In the genomic region with DNA sequence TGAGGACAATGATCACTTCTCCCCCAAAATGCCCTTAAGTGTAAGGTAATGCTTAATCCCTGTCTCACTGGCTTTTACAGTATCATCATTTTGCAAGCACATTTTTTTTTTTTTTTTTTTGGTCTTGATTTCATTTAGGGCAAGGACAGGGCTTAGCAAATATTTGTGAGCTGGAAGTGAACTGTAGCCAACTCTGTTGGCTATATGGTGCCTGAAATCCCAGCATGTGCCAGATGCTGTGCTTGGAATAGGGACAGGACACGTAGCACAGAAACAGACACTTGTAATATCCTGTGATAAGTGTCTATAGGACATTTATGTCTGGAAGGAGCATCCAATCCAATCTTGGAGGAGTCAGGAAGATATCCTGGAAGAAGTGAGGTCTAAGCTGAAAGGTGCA, we compare ENCODE assay signal across 21 cellular contexts.
"Had no signal": no experiment of that assay in that cellular context is flagged by ENCODE, and none has a peak within 500 bp of the region (broad histone marks: within the 10 kb centered on the region; RNA-seq: fewer than 3 reads in every experiment).

No MANE protein-coding gene starts in this region.

- H3K9me3 Mint-ChIP-seq: activated B cell treated with CpG ODN at 0.5 μM for 24 hours; activated CD8-positive, alpha-beta T cell treated with anti-CD3 and anti-CD28 coated beads for 36 hours; activated naive CD8-positive, alpha-beta T cell treated with anti-CD3 and anti-CD28 coated beads, Interleukin-2, amount 10 ng/mL, durations not matched to agents 7 days and 5 days; activated T-cell treated with anti-CD3 and anti-CD28 coated beads, Interleukin-2, amount 50 U/mL, for 24 hours; activated T-helper 2 cell treated with anti-CD3 and anti-CD28 coated beads, Interferon-gamma antibody, Interleukin-2, Interleukin-4, amounts not matched to agents 10 μg/mL and 5 μg/mL and 100 μg/mL, durations not matched to agents 14 hours and 24 hours and 36 hours; nephron progenitor cell had no signal

- H3K9me3 ChIP-seq: colonic mucosa, stomach, vagina had no signal

- ATAC-seq: activated CD8-positive, alpha-beta T cell treated with anti-CD3 and anti-CD28 coated beads for 36 hours; left colon had no signal

- H3K27ac ChIP-seq: colonic mucosa, stomach, vagina had no signal

- H3K27ac Mint-ChIP-seq: activated B cell treated with CpG ODN at 0.5 μM for 24 hours; activated CD8-positive, alpha-beta T cell treated with anti-CD3 and anti-CD28 coated beads for 36 hours; activated naive CD8-positive, alpha-beta T cell treated with anti-CD3 and anti-CD28 coated beads, Interleukin-2, amount 10 ng/mL, durations not matched to agents 7 days and 5 days; activated T-cell treated with anti-CD3 and anti-CD28 coated beads, Interleukin-2, amount 50 U/mL, for 24 hours; activated T-helper 2 cell treated with anti-CD3 and anti-CD28 coated beads, Interferon-gamma antibody, Interleukin-2, Interleukin-4, amounts not matched to agents 10 μg/mL and 5 μg/mL and 100 μg/mL, durations not matched to agents 14 hours and 24 hours and 36 hours; nephron progenitor cell had no signal

- H3K4me3 ChIP-seq: colonic mucosa, stomach, vagina had no signal

- H3K4me1 Mint-ChIP-seq: activated B cell treated with CpG ODN at 0.5 μM for 24 hours; activated naive CD8-positive, alpha-beta T cell treated with anti-CD3 and anti-CD28 coated beads, Interleukin-2, amount 10 ng/mL, durations not matched to agents 7 days and 5 days had no signal

- H3K27me3 Mint-ChIP-seq: activated CD8-positive, alpha-beta T cell treated with anti-CD3 and anti-CD28 coated beads for 36 hours had no signal

- DNase-seq: activated B cell treated with CpG ODN at 0.5 μM for 24 hours; activated CD4-positive, alpha-beta T cell treated with anti-CD3 and anti-CD28 coated beads for 4 hours; activated CD8-positive, alpha-beta T cell treated with anti-CD3 and anti-CD28 coated beads for 36 hours; activated naive CD4-positive, alpha-beta T cell treated with Interleukin-2 at 50 U/mL for 16 hours; activated naive CD8-positive, alpha-beta T cell treated with anti-CD3 and anti-CD28 coated beads, Interleukin-2, amount 10 ng/mL, durations not matched to agents 7 days and 5 days; activated T-cell treated with anti-CD3 and anti-CD28 coated beads, Interleukin-2, amount 50 U/mL, for 24 hours; amygdala; colonic mucosa; foreskin melanocyte; glutamatergic neuron; hippocampal formation; islet precursor cell; left colon; midbrain; nephron progenitor cell; nucleus accumbens; stimulated activated CD4-positive, alpha-beta T cell treated with anti-CD3 and anti-CD28 coated beads, Interleukin-2, amount 100 ng/mL, for 48 hours; stomach; trophoblast cell had no signal

- H3K36me3 Mint-ChIP-seq: activated naive CD8-positive, alpha-beta T cell treated with anti-CD3 and anti-CD28 coated beads, Interleukin-2, amount 10 ng/mL, durations not matched to agents 7 days and 5 days had no signal

- H3K4me3 Mint-ChIP-seq: activated B cell treated with CpG ODN at 0.5 μM for 24 hours; activated CD8-positive, alpha-beta T cell treated with anti-CD3 and anti-CD28 coated beads for 36 hours; activated naive CD8-positive, alpha-beta T cell treated with anti-CD3 and anti-CD28 coated beads, Interleukin-2, amount 10 ng/mL, durations not matched to agents 7 days and 5 days; activated T-cell treated with anti-CD3 and anti-CD28 coated beads, Interleukin-2, amount 50 U/mL, for 24 hours; nephron progenitor cell had no signal

- H3K36me3 ChIP-seq: colonic mucosa, stomach had no signal

- H3K4me1 ChIP-seq: colonic mucosa, vagina had no signal

- H3K27me3 ChIP-seq: colonic mucosa, stomach, vagina had no signal
